1 cellular context compared by ENCODE assay signal in the genomic region with DNA sequence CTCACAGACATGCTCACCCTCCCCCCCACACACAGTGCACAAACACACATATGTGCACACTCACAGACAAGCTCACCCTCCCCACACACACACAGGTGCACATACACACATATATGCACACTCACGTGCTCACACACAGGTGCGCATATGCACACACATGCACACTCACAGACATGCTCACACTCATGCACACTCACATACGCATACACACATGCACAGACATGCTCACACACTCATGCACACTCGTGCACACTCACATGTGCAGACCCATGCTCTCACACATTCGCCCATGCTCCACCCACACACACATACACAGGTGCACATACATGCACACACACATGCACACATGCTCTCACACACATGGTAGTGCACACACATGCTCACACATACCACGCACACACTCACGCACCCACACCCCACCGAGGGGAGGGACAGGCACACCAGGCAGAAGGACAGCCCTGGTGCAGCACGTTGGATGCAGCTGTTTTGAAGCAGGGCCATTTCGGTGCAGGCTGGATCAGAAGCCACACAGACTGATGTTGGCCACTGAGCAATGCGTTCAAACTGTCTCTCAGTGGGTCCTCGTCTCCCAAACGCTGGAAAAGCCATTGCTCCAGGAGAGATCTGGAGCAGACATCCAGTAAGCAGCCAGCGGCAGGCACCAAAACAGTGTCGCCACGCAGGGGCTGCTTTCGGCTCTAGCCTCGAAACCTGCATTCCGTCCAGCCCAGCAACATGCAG.
TF ChIP-seq lines count a peak whose summit lies in the region.

No MANE protein-coding gene starts in this region.

TF ChIP-seq in IMR-90, 13 proteins besides CTCF, POLR2A, EP300 and RAD21:
- TF ChIP-seq BHLHE40 (IDR thresholded peaks at IDR 0.05; ENCODE audit: low read depth, low read length): no peak
- TF ChIP-seq CHD1 (IDR thresholded peaks at IDR 0.05; ENCODE audit: low read depth, low read length): no peak
- TF ChIP-seq FOS (IDR thresholded peaks at IDR 0.05; ENCODE audit: low read depth, low read length): no peak
- TF ChIP-seq RCOR1 (IDR thresholded peaks at IDR 0.05; ENCODE audit: insufficient replicate concordance, low read length): no peak
- no peak for TF ChIP-seq MXI1 (IDR thresholded peaks at IDR 0.05; ENCODE audit: borderline replicate concordance, low read depth, low read length)
- no peak for TF ChIP-seq MAZ (IDR thresholded peaks at IDR 0.05; ENCODE audit: borderline replicate concordance, low read depth, low read length)
- TF ChIP-seq SMC3 (IDR thresholded peaks at IDR 0.05; ENCODE audit: low read depth, low read length): no peak
- TF ChIP-seq, protein P1, sequence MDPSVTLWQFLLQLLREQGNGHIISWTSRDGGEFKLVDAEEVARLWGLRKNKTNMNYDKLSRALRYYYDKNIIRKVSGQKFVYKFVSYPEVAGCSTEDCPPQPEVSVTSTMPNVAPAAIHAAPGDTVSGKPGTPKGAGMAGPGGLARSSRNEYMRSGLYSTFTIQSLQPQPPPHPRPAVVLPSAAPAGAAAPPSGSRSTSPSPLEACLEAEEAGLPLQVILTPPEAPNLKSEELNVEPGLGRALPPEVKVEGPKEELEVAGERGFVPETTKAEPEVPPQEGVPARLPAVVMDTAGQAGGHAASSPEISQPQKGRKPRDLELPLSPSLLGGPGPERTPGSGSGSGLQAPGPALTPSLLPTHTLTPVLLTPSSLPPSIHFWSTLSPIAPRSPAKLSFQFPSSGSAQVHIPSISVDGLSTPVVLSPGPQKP (IDR thresholded peaks at IDR 0.05; ENCODE audit: borderline replicate concordance, low read depth, low read length): no peak
- TF ChIP-seq USF2 (IDR thresholded peaks at IDR 0.05; ENCODE audit: low read depth, low read length): no peak
- no peak for TF ChIP-seq CEBPB (IDR thresholded peaks at IDR 0.05; ENCODE audit: low read depth, low read length)
- TF ChIP-seq NFE2L2 (IDR thresholded peaks at IDR 0.05; ENCODE audit: low read depth, low read length): no peak
- no peak for TF ChIP-seq MAFK (IDR thresholded peaks at IDR 0.05; ENCODE audit: low read depth, low read length)
- no peak for TF ChIP-seq RFX5 (IDR thresholded peaks at IDR 0.05; ENCODE audit: low read depth, low read length)
